9 cellular contexts compared by ENCODE assay signal in genomic region chr13:24148414-24149305, GRCh38. TPM values are rescaled to one million over a fixed set of nuclear protein-coding genes. Genes with fewer than 3 reads are reported as not detected.
DNase-seq lines count a peak whose midpoint lies in the region; ATAC-seq, FAIRE-seq and TF ChIP-seq lines count a peak whose summit lies in the region.
"Had no signal": no experiment of that assay in that cellular context is flagged by ENCODE, and none has a peak within 500 bp of the region (broad histone marks: within the 10 kb centered on the region; RNA-seq: fewer than 3 reads in every experiment).

No MANE protein-coding gene starts in this region.

- TF ChIP-seq CTCF in PC-9 (conservative IDR thresholded peaks at IDR 0.05) (peak; percentile 51; the same call in 1 of the 2 replicates), esophagus squamous epithelium (IDR thresholded peaks at IDR 0.05) (peak in 1 of 6 experiments; percentile 20), pancreas (IDR thresholded peaks at IDR 0.05) (no peak)

- DNase-seq in EL (peak; percentile 97), PC-9 (peak; percentile 81 to 99), esophagus squamous epithelium (lab: John Stamatoyannopoulos, UW) (no peak), pancreas (peak in 1 of 6 donors; percentile 57), posterior cingulate gyrus (no peak)
- DNase-seq in central memory CD4-positive, alpha-beta T cell = no peak
- DNase-seq: OCI-M1 had no signal

- H3K4me1 ChIP-seq in PC-9 (replicated peaks; ENCODE audit: insufficient read depth) (peaks cover 61% of the 10 kb centered on the region), esophagus squamous epithelium (peaks cover 0 to 23% (median 9%) of the 10 kb centered on the region in 3 donors), pancreas (peaks cover 0 to 17% (median 16%) of the 10 kb centered on the region in 3 donors)

- H3K4me2 ChIP-seq in PC-9 = peak overlapping the region; percentile 77

- ATAC-seq in pancreas (peak; percentile 63 to 88 (median 77)), GM21360 (IDR thresholded peaks at IDR 0.05; ENCODE audit: unreplicated experiment) (no peak), GM18858 (IDR thresholded peaks at IDR 0.05; ENCODE audit: unreplicated experiment) (no peak)

- no peaks in the 10 kb centered on the region for H3K36me3 ChIP-seq in PC-9 (ENCODE audit: low read depth)
- H3K36me3 ChIP-seq in esophagus squamous epithelium = no peaks in the 10 kb centered on the region
- no peaks in the 10 kb centered on the region for H3K36me3 ChIP-seq in pancreas

- CTCF ChIA-PET in PC-9 (lab: Charles Lee) = no interaction called here

- BruUV-seq in PC-9 (replicated peaks; lab: Mats Ljungman, UMichigan) = TSS peak; percentile 89

- FAIRE-seq in pancreas (lab: Jason Lieb, UNC) = no peak

- 38 to 47% methylated on average over 7 of the region's 7 CpGs for WGBS in esophagus squamous epithelium, 2 donors
- WGBS in pancreas, 2 donors = 69 to 76% methylated on average over 7 of the region's 7 CpGs

- no peaks in the 10 kb centered on the region for H3K9me3 ChIP-seq in PC-9 (ENCODE audit: insufficient read depth, low read depth)
- H3K9me3 ChIP-seq in esophagus squamous epithelium = no peaks in the 10 kb centered on the region
- H3K9me3 ChIP-seq in pancreas = no peaks in the 10 kb centered on the region

- H3K27ac ChIP-seq in PC-9 (peak overlapping the region; percentile 92), esophagus squamous epithelium (peak overlapping the region; percentile 48 to 70 (median 61)), pancreas (peak overlapping the region; percentile 29 to 81 (median 53))

- no peaks in the 10 kb centered on the region for H3K27me3 ChIP-seq in PC-9 (ENCODE audit: insufficient read depth, low read depth)
- H3K27me3 ChIP-seq in esophagus squamous epithelium = no peaks in the 10 kb centered on the region
- no peaks in the 10 kb centered on the region for H3K27me3 ChIP-seq in pancreas

- POLR2A ChIA-PET in PC-9 (lab: Charles Lee; ENCODE audit: unreplicated experiment) = interaction anchor here (0.7 to 1.0 kb wide), 2 partner anchors 12 to 21 kb away, joined by 5 to 16 read pairs; partner anchors contain the start of gene SPATA13

- no peaks in the 10 kb centered on the region for H4K20me1 ChIP-seq in PC-9 (ENCODE audit: insufficient read depth)

- intact Hi-C loops in PC-9 (cut with micrococcal nuclease; ENCODE audit: unreplicated experiment) = loop anchor here (1.0 kb wide), 4 partner anchors 12 to 95 kb away; partner anchors contain the start of gene SPATA13
- intact Hi-C loops in esophagus squamous epithelium (cut with DNase I) = no loop called here
- intact Hi-C loops in pancreas (cut with DNase I) = no loop called here
- intact Hi-C loops in posterior cingulate gyrus (cut with DNase I) = no loop called here

- no peaks in the 10 kb centered on the region for H3K9me2 ChIP-seq in PC-9 (ENCODE audit: insufficient read depth)

- H3K4me3 ChIP-seq in PC-9 = peak overlapping the region; percentile 28; the same call in 1 of the 2 replicates
- H3K4me3 ChIP-seq in esophagus squamous epithelium = no peak overlapping the region
- H3K4me3 ChIP-seq in pancreas = no peak overlapping the region

- TF ChIP-seq POLR2A in esophagus squamous epithelium (IDR thresholded peaks at IDR 0.05) = no peak

- H3F3A ChIP-seq in PC-9 (ENCODE audit: insufficient read depth, low read depth) = peaks cover 38% of the 10 kb centered on the region

- H3K79me2 ChIP-seq in PC-9 (ENCODE audit: low read depth) = no peaks in the 10 kb centered on the region

- H2AFZ ChIP-seq in PC-9 = peak overlapping the region; percentile 69

RNA-seq across cellular contexts. Expression of gene SPATA13, which starts 11.9 kb away (rescaled TPM):
- total RNA-seq in PC-9 (2021) = 28.7 and 33.0 TPM in 2 replicates
- 10 to 100 TPM in 2 of 4 donors, 1 to 10 TPM in 2; 5.0 to 16.6 (median 9.7) TPM for total RNA-seq in esophagus squamous epithelium
- 10 to 100 TPM; 38.1 to 65.7 (median 53.9) TPM for total RNA-seq in pancreas
- polyA plus RNA-seq in pancreas = 10 to 100 TPM; 46.0 to 71.2 TPM

Comparison
In these comparisons a context has a peak if more than half of its experiments do, and no peak if none do; other contexts are left out.
1. DNase-seq: peak in EL (single experiment) and PC-9 (2 of 2); none in esophagus squamous epithelium (single experiment), posterior cingulate gyrus (0 of 10) and central memory CD4-positive, alpha-beta T cell (single experiment).
2. ATAC-seq: peak in pancreas (4 of 4); none in GM21360 (single experiment) and GM18858 (single experiment).
3. Peak in every context shown above with its lines, with median percentiles within 50 percentile points of each other: H3K27ac ChIP-seq.